Comparison of ENCODE assay signal across 1 cellular context in the genomic region with DNA sequence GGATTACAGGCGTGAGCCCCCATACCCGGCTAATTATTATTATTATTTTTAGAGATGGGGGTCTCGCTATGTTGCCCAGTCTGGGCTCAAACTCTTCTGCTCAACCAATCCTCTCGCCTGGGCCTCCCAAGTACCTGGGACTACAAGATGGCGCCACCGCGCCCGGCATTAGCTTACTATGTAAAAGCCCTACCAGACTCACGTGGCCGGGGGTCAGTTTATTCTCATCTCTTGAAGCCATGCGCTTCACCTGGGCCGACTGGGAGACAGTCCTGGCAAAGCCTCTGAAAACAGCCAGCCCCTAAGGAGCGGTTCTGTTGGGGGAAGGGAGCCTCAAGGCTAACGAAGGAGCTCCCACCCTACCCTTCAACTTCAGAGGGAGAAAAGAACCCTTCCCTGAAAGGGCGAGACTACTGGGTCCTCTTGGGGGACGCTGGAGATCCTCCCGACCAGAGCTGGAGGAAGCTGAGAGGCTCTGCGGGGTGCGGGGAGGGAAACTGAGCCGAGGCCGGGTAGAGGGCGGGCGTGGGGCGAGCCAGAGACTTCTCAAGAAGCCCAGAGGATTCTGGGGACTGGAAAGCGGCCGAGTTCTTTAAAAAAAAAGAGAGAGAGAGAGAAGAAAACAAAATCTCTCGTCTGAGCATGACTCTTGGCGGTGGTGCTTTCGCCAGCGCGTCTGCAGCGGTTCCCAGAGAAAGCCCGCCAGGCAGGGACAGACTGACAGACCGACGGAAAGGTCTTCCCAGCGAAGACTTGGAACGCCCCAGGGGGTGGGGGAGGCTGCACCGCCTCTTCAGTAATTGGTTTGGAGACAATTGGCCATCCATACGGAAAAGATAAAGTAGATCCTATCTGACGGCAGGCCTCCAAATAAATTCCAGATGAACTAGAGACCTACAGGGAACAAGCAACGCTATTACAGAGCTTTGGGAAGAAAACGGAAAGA.
A peak's percentile ranks its signal among the peaks of the same experiment; 100 is the strongest.
TF ChIP-seq lines count a peak whose summit lies in the region.

No MANE protein-coding gene starts in this region.

TF ChIP-seq in K562, 482 proteins besides CTCF, POLR2A, EP300 and RAD21 (continues in another document):
- TF ChIP-seq RBFOX2 (IDR thresholded peaks at IDR 0.05; ENCODE audit: low read depth, low read length) (0 out of 2 replicates have a peak, but pooled peaks have one; percentile 32), ZNF184 (CRISPR knock-in tag; IDR thresholded peaks at IDR 0.05) (no peak), BCOR (IDR thresholded peaks at IDR 0.05) (no peak), ZNF121 (CRISPR knock-in tag; conservative IDR thresholded peaks at IDR 0.05) (peak; percentile 28; the same call in 1 of the 2 replicates), NKRF (IDR thresholded peaks at IDR 0.05; ENCODE audit: borderline replicate concordance) (no peak), ZNF274 (IDR thresholded peaks at IDR 0.05; ENCODE audit: borderline replicate concordance, low read depth, low read length) (no peak), HDAC3 (IDR thresholded peaks at IDR 0.05; ENCODE audit: borderline replicate concordance, partially characterized antibody) (no peak), DDX20 (tag; IDR thresholded peaks at IDR 0.05; ENCODE audit: low read depth) (no peak), NFIC (IDR thresholded peaks at IDR 0.05) (no peak), DPF2 (IDR thresholded peaks at IDR 0.05) (0 out of 2 replicates have a peak, but pooled peaks have one; percentile 12), DMBX1 (CRISPR knock-in tag; IDR thresholded peaks at IDR 0.05; ENCODE audit: borderline replicate concordance) (no peak), CXXC5 (CRISPR knock-in tag; IDR thresholded peaks at IDR 0.05) (0 out of 2 replicates have a peak, but pooled peaks have one; percentile 31), ZNF24 (IDR thresholded peaks at IDR 0.05) (no peak), ZNF707 (CRISPR knock-in tag; conservative IDR thresholded peaks at IDR 0.05) (no peak), SMAD1 (IDR thresholded peaks at IDR 0.05; ENCODE audit: low read depth, low read length, partially characterized antibody) (no peak), DACH1 (IDR thresholded peaks at IDR 0.05; ENCODE audit: partially characterized antibody) (no peak), RBM14 (IDR thresholded peaks at IDR 0.05; ENCODE audit: borderline replicate concordance, insufficient read depth, low read depth, low read length) (no peak), KAT8 (IDR thresholded peaks at IDR 0.05; ENCODE audit: low read depth) (no peak), NCOA1 (IDR thresholded peaks at IDR 0.05; ENCODE audit: low read depth) (no peak), TAF15 (IDR thresholded peaks at IDR 0.05; ENCODE audit: low read depth, low read length) (no peak), THRAP3 (IDR thresholded peaks at IDR 0.05; ENCODE audit: borderline replicate concordance) (no peak), GATAD2B (IDR thresholded peaks at IDR 0.05; ENCODE audit: borderline replicate concordance) (no peak), ZNF224 (CRISPR knock-in tag; IDR thresholded peaks at IDR 0.05) (no peak), SP2 (IDR thresholded peaks at IDR 0.05; ENCODE audit: extremely low read depth, low read depth, low read length, poor library complexity, severe bottlenecking) (no peak), SOX6 (IDR thresholded peaks at IDR 0.05) (peak; percentile 69), ZNF165 (CRISPR knock-in tag; IDR thresholded peaks at IDR 0.05; ENCODE audit: borderline replicate concordance) (no peak), LEF1 (IDR thresholded peaks at IDR 0.05) (no peak), USF2 (CRISPR knock-in tag; IDR thresholded peaks at IDR 0.05) (no peak), ZBTB17 (CRISPR knock-in tag; IDR thresholded peaks at IDR 0.05) (no peak), TBL1XR1 (IDR thresholded peaks at IDR 0.05; ENCODE audit: low read length in 2 of 2) (no peak), ARID1B (IDR thresholded peaks at IDR 0.05) (0 out of 2 replicates have a peak, but pooled peaks have one; percentile 19), XRCC5 (IDR thresholded peaks at IDR 0.05; ENCODE audit: low read depth, low read length) (no peak), CREM (IDR thresholded peaks at IDR 0.05; ENCODE audit: low read depth) (0 out of 2 replicates have a peak, but pooled peaks have one; percentile 12), ZNF311 (CRISPR knock-in tag; IDR thresholded peaks at IDR 0.05) (no peak), EGR1 (conservative IDR thresholded peaks at IDR 0.05) (0 out of 2 replicates have a peak, but pooled peaks have one; percentile 16), EP400 (IDR thresholded peaks at IDR 0.05) (no peak), HNRNPH1 (optimal IDR thresholded peaks at IDR 0.05; ENCODE audit: low read depth, low read length) (no peak), NFE2L1 (tag; IDR thresholded peaks at IDR 0.05; ENCODE audit: borderline replicate concordance, low read depth) (no peak)
- TF ChIP-seq, protein P1, sequence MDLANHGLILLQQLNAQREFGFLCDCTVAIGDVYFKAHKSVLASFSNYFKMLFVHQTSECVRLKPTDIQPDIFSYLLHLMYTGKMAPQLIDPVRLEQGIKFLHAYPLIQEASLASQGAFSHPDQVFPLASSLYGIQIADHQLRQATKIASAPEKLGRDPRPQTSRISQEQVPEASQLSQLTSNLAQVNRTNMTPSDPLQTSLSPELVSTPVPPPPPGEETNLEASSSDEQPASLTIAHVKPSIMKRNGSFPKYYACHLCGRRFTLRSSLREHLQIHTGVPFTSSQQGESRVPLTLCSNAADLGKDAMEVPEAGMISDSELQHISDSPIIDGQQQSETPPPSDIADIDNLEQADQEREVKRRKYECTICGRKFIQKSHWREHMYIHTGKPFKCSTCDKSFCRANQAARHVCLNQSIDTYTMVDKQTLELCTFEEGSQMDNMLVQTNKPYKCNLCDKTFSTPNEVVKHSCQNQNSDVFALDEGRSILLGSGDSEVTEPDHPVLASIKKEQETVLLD (IDR thresholded peaks at IDR 0.05): no peak
- TF ChIP-seq, protein P2, sequence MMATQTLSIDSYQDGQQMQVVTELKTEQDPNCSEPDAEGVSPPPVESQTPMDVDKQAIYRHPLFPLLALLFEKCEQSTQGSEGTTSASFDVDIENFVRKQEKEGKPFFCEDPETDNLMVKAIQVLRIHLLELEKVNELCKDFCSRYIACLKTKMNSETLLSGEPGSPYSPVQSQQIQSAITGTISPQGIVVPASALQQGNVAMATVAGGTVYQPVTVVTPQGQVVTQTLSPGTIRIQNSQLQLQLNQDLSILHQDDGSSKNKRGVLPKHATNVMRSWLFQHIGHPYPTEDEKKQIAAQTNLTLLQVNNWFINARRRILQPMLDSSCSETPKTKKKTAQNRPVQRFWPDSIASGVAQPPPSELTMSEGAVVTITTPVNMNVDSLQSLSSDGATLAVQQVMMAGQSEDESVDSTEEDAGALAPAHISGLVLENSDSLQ (IDR thresholded peaks at IDR 0.05): 0 out of 2 replicates have a peak, but pooled peaks have one; percentile 17
- TF ChIP-seq, protein P3, sequence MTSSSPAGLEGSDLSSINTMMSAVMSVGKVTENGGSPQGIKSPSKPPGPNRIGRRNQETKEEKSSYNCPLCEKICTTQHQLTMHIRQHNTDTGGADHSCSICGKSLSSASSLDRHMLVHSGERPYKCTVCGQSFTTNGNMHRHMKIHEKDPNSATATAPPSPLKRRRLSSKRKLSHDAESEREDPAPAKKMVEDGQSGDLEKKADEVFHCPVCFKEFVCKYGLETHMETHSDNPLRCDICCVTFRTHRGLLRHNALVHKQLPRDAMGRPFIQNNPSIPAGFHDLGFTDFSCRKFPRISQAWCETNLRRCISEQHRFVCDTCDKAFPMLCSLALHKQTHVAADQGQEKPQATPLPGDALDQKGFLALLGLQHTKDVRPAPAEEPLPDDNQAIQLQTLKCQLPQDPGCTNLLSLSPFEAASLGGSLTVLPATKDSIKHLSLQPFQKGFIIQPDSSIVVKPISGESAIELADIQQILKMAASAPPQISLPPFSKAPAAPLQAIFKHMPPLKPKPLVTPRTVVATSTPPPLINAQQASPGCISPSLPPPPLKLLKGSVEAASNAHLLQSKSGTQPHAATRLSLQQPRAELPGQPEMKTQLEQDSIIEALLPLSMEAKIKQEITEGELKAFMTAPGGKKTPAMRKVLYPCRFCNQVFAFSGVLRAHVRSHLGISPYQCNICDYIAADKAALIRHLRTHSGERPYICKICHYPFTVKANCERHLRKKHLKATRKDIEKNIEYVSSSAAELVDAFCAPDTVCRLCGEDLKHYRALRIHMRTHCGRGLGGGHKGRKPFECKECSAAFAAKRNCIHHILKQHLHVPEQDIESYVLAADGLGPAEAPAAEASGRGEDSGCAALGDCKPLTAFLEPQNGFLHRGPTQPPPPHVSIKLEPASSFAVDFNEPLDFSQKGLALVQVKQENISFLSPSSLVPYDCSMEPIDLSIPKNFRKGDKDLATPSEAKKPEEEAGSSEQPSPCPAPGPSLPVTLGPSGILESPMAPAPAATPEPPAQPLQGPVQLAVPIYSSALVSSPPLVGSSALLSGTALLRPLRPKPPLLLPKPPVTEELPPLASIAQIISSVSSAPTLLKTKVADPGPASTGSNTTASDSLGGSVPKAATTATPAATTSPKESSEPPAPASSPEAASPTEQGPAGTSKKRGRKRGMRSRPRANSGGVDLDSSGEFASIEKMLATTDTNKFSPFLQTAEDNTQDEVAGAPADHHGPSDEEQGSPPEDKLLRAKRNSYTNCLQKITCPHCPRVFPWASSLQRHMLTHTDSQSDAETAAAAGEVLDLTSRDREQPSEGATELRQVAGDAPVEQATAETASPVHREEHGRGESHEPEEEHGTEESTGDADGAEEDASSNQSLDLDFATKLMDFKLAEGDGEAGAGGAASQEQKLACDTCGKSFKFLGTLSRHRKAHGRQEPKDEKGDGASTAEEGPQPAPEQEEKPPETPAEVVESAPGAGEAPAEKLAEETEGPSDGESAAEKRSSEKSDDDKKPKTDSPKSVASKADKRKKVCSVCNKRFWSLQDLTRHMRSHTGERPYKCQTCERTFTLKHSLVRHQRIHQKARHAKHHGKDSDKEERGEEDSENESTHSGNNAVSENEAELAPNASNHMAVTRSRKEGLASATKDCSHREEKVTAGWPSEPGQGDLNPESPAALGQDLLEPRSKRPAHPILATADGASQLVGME (CRISPR knock-in tag; IDR thresholded peaks at IDR 0.05): no peak
- TF ChIP-seq, protein P4, sequence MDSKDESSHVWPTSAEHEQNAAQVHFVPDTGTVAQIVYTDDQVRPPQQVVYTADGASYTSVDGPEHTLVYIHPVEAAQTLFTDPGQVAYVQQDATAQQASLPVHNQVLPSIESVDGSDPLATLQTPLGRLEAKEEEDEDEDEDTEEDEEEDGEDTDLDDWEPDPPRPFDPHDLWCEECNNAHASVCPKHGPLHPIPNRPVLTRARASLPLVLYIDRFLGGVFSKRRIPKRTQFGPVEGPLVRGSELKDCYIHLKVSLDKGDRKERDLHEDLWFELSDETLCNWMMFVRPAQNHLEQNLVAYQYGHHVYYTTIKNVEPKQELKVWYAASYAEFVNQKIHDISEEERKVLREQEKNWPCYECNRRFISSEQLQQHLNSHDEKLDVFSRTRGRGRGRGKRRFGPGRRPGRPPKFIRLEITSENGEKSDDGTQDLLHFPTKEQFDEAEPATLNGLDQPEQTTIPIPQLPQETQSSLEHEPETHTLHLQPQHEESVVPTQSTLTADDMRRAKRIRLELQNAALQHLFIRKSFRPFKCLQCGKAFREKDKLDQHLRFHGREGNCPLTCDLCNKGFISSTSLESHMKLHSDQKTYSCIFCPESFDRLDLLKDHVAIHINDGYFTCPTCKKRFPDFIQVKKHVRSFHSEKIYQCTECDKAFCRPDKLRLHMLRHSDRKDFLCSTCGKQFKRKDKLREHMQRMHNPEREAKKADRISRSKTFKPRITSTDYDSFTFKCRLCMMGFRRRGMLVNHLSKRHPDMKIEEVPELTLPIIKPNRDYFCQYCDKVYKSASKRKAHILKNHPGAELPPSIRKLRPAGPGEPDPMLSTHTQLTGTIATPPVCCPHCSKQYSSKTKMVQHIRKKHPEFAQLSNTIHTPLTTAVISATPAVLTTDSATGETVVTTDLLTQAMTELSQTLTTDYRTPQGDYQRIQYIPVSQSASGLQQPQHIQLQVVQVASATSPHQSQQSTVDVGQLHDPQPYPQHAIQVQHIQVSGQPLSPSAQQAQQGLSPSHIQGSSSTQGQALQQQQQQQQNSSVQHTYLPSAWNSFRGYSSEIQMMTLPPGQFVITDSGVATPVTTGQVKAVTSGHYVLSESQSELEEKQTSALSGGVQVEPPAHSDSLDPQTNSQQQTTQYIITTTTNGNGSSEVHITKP (IDR thresholded peaks at IDR 0.05; ENCODE audit: partially characterized antibody): peak; percentile 50
